12 cellular contexts compared by ENCODE assay signal in the genomic region with DNA sequence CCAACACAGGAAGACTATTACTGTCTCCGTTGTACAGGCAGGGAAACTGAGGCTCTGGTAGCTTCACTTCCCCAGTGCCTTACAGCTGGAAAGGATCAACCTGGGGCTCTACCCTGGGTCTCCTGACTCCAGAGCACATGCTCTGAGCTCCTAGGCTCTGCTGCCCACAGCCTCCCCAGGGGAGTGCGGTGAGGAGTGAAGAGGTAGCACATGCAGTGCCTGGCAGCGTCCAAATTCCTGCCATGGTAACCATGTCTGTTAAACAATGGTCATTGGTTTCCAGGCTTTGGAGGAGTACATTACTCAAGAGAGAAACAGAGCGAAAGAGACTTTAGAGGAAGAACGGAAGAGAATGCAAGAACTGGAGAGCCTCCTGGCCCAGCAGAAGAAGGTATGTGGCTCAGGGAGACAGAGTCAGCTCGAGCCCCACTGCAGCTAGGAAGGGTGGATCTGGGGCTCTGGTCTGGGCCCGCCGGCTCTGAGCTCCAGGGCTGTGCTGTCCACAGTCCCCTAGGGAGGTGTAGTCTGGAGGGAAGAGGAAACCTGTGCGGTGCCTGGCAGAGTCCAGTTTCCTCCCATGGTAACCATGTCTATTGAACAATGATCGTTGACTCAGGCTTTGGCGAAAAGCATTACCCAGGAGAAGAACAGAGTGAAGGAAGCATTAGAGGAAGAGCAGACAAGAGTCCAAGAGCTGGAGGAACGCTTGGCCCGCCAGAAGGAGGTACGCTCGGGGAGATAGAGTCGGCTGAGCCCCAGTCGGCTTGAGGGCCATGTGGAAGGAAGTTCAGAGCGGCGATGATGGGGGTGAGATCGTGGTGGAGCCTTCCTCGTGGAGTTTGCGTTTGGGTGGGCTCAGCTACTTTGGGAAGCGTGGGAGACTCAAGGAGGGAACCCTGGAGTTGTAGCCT.
A peak's percentile ranks its signal among the peaks of the same experiment; 100 is the strongest.
DNase-seq lines count a peak whose midpoint lies in the region; ATAC-seq and TF ChIP-seq lines count a peak whose summit lies in the region.
"Had no signal": no experiment of that assay in that cellular context is flagged by ENCODE, and none has a peak within 500 bp of the region (broad histone marks: within the 10 kb centered on the region; RNA-seq: fewer than 3 reads in every experiment).

No MANE protein-coding gene starts in this region.

- 80 to 82% methylated on average over 23 of the region's 23 CpGs for WGBS in heart right ventricle, 2 donors
- WGBS in upper lobe of left lung, 2 donors: 80 to 86% methylated on average over 23 of the region's 23 CpGs

- TF ChIP-seq CTCF in MCF 10A (IDR thresholded peaks at IDR 0.05; ENCODE audit: unreplicated experiment): no peak
- TF ChIP-seq CTCF in breast epithelium (IDR thresholded peaks at IDR 0.05): no peak
- no peak for TF ChIP-seq CTCF in heart right ventricle (IDR thresholded peaks at IDR 0.05)
- no peak for TF ChIP-seq CTCF in upper lobe of left lung (IDR thresholded peaks at IDR 0.05)

- BruUV-seq in MCF 10A (replicated peaks; lab: Mats Ljungman, UMichigan): no TSS peak

- H3K9me3 Mint-ChIP-seq in MCF 10A (ENCODE audit: unreplicated experiment): no peaks in the 10 kb centered on the region

- CTCF ChIA-PET in MCF 10A (lab: Yijun Ruan, JAX): no interaction called here

- TF ChIP-seq EP300 in upper lobe of left lung (IDR thresholded peaks at IDR 0.05): no peak

- no peaks in the 10 kb centered on the region for H3K36me3 Mint-ChIP-seq in MCF 10A (ENCODE audit: insufficient read depth, unreplicated experiment)
- peaks cover 3% of the 10 kb centered on the region for H3K36me3 Mint-ChIP-seq in T-helper 17 cell (ENCODE audit: low read depth)

- H3K4me3 ChIP-seq in breast epithelium: no peak overlapping the region
- H3K4me3 ChIP-seq in heart right ventricle: no peak overlapping the region
- no peak overlapping the region for H3K4me3 ChIP-seq in upper lobe of left lung
- H3K4me3 ChIP-seq: HAP-1 had no signal

- POLR2A ChIA-PET in MCF 10A (lab: Yijun Ruan, JAX): interaction anchor here (0.7 to 1.4 kb wide), 2 partner anchors 56 to 69 kb away, joined by 5 read pairs; no protein-coding TSS in a partner anchor

- H3K27ac ChIP-seq in breast epithelium: no peak overlapping the region
- H3K27ac ChIP-seq in heart right ventricle: peak overlapping the region in 4 of 10 donors; percentile 8 to 73 (median 58)
- peak overlapping the region in 2 of 4 donors; percentile 57 to 59 for H3K27ac ChIP-seq in upper lobe of left lung

- H3K27me3 Mint-ChIP-seq in MCF 10A (ENCODE audit: insufficient read depth, unreplicated experiment) (no peaks in the 10 kb centered on the region), T-helper 17 cell (peaks cover 38% of the 10 kb centered on the region)

- DNase-seq in MCF 10A (ENCODE audit: unreplicated experiment) (no peak), breast epithelium (ENCODE audit: low spot score in 2 of 2) (no peak), T-helper 17 cell (no peak), heart right ventricle (no peak), upper lobe of left lung (no peak), iPS-NIHi7 (ENCODE audit: extremely low spot score) (no peak)
- DNase-seq: BE2C, NCI-H1105 treated with DMSO at 0.1 percent for 48 hours, NCI-H82 had no signal

- H3K27me3 ChIP-seq in breast epithelium (no peaks in the 10 kb centered on the region), heart right ventricle (peaks cover 0 to 8% (median 0%) of the 10 kb centered on the region in 7 donors), upper lobe of left lung (no peaks in the 10 kb centered on the region)
- H3K27me3 ChIP-seq: BE2C had no signal

- ATAC-seq in T-helper 17 cell (no peak), heart right ventricle (peak; percentile 23 to 92 (median 66)), upper lobe of left lung (ENCODE audit: low FRiP score in 2 of 2) (peak; percentile 17 to 18), HG03159 (IDR thresholded peaks at IDR 0.05; ENCODE audit: unreplicated experiment) (no peak), GM18909 (IDR thresholded peaks at IDR 0.05; ENCODE audit: poor library complexity, unreplicated experiment) (no peak)

- TF ChIP-seq POLR2A in breast epithelium (IDR thresholded peaks at IDR 0.05) (no peak), upper lobe of left lung (IDR thresholded peaks at IDR 0.05) (no peak)

- H3K4me1 Mint-ChIP-seq in MCF 10A (ENCODE audit: insufficient read depth, unreplicated experiment) (peaks cover 30% of the 10 kb centered on the region), T-helper 17 cell (peaks cover 27% of the 10 kb centered on the region)

- no peaks in the 10 kb centered on the region for H3K36me3 ChIP-seq in breast epithelium
- H3K36me3 ChIP-seq in heart right ventricle: no peaks in the 10 kb centered on the region
- H3K36me3 ChIP-seq in upper lobe of left lung: no peaks in the 10 kb centered on the region
- H3K36me3 ChIP-seq: BE2C, HAP-1 had no signal

- peak overlapping the region; percentile 17 for H3K4me3 Mint-ChIP-seq in MCF 10A (ENCODE audit: unreplicated experiment)
- H3K4me3 Mint-ChIP-seq in T-helper 17 cell: peak overlapping the region; percentile 13

- H3K9me3 ChIP-seq in breast epithelium (no peaks in the 10 kb centered on the region), T-helper 17 cell (ENCODE audit: control insufficient read depth, low read length, poor library complexity, severe bottlenecking) (no peaks in the 10 kb centered on the region), heart right ventricle (no peaks in the 10 kb centered on the region), upper lobe of left lung (no peaks in the 10 kb centered on the region)
- H3K9me3 ChIP-seq: BE2C had no signal

- H3K27ac Mint-ChIP-seq in MCF 10A (ENCODE audit: low read depth, unreplicated experiment): peak overlapping the region; percentile 76
- H3K27ac Mint-ChIP-seq in T-helper 17 cell: peak overlapping the region; percentile 89

- H3K4me1 ChIP-seq in breast epithelium: no peaks in the 10 kb centered on the region
- peaks cover 0 to 59% (median 22%) of the 10 kb centered on the region in 9 donors for H3K4me1 ChIP-seq in heart right ventricle
- peaks cover 0 to 11% (median 5%) of the 10 kb centered on the region in 4 donors for H3K4me1 ChIP-seq in upper lobe of left lung
- H3K4me1 ChIP-seq: BE2C had no signal

- intact Hi-C loops in MCF 10A (cut with micrococcal nuclease): loop anchor here (5.0 kb wide), 1 partner anchor 72 kb away; no protein-coding TSS in a partner anchor
- intact Hi-C loops in breast epithelium (cut with DNase I; ENCODE audit: low total_unique reads): no loop called here
- intact Hi-C loops in heart right ventricle (cut with DNase I): loop anchor here in 2 of 10 donors (5.0 kb wide), 2 partner anchors 62 to 67 kb away; a partner anchor contains a TSS

Comparison
In these comparisons a context has a peak if more than half of its experiments do, and no peak if none do; other contexts are left out.
1. ATAC-seq: peak in heart right ventricle (8 of 8) and upper lobe of left lung (2 of 2); none in T-helper 17 cell (single experiment), HG03159 (single experiment) and GM18909 (single experiment).